In the genomic region with DNA sequence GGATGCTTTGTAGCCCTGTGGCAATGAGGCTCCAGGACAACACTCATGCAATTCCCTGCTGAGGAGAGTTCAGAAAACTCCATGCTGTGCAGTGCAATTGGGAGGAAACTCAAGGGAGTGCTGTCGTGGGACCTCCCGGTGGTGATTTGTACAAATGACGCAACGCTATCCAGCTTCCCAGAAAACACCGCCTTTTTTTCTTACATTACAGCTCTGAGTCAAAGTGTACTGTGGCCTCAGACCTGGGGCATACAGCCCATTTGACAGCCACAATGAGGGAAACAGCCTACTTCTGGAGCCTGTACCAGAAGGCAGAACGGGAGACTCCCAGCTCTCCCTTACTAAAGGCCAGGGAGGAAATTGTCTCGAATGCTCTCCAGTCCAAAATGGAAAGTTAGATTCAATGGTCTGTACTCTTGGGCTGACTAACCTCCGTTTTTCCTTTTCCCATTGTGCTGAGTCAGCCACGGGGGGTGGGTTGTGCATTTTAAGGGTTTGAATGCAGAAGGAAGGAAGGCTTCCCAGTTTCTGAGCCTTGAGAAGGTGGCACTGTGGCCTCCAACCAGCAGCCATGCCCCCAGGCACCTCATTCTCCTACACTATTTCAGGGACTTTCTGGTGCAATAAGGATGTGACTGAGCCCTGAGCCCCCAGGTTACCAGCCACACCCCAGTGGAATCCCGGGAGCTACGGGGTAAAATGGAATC, we compare ENCODE assay signal across 10 cellular contexts. TPM values are rescaled to one million over a fixed set of nuclear protein-coding genes. Genes with fewer than 3 reads are reported as not detected.
A peak's percentile ranks its signal among the peaks of the same experiment; 100 is the strongest.
DNase-seq lines count a peak whose midpoint lies in the region; ATAC-seq, FAIRE-seq and TF ChIP-seq lines count a peak whose summit lies in the region.
"Had no signal": no experiment of that assay in that cellular context is flagged by ENCODE, and none has a peak within 500 bp of the region (broad histone marks: within the 10 kb centered on the region; RNA-seq: fewer than 3 reads in every experiment).

No MANE protein-coding gene starts in this region.

- 0 out of 4 replicates have a peak overlapping the region, but pooled peaks of 1 of the 2 experiments have one; percentile 2 for H3K27ac ChIP-seq in SK-N-SH (ENCODE audit: low read depth in 2 of 2, low read length in 1 of 2)
- H3K27ac ChIP-seq in CD4-positive, alpha-beta memory T cell (ENCODE audit: low read depth, low read length), result no peak overlapping the region

- peaks cover 0 to 41% of the 10 kb centered on the region in 2 experiments; a peak in 2 of 4 replicates for H3K4me1 ChIP-seq in SK-N-SH (ENCODE audit: control insufficient read depth in 1 of 2, insufficient read depth in 2 of 2, low read depth in 1 of 2, low read length in 1 of 2)
- no peaks in the 10 kb centered on the region for H3K4me1 ChIP-seq in CD4-positive, alpha-beta memory T cell (ENCODE audit: insufficient read depth, low read length)

- no peaks in the 10 kb centered on the region for H3K36me3 Mint-ChIP-seq in CD4-positive, alpha-beta memory T cell

- no peaks in the 10 kb centered on the region for H3K79me2 ChIP-seq in SK-N-SH (ENCODE audit: insufficient read depth)

- H3K9me3 Mint-ChIP-seq in CD4-positive, alpha-beta memory T cell, result no peaks in the 10 kb centered on the region
- H3K9me3 Mint-ChIP-seq: activated naive CD4-positive, alpha-beta T cell treated with anti-CD3 and anti-CD28 coated beads for 36 hours had no signal

- no peak overlapping the region for H3K4me2 ChIP-seq in SK-N-SH

- no peak overlapping the region for H3K9ac ChIP-seq in SK-N-SH

- ATAC-seq in HG03097 (IDR thresholded peaks at IDR 0.05; ENCODE audit: low FRiP score, unreplicated experiment), result no peak

- peaks cover 7% of the 10 kb centered on the region; the same call in 1 of the 2 replicates for H3K27me3 ChIP-seq in SK-N-SH (ENCODE audit: insufficient read depth)
- peaks cover 11% of the 10 kb centered on the region for H3K27me3 ChIP-seq in CD4-positive, alpha-beta memory T cell (ENCODE audit: insufficient read depth, low read length)
- H3K27me3 ChIP-seq: transverse colon had no signal

- no peak overlapping the region for H3K4me3 Mint-ChIP-seq in CD4-positive, alpha-beta memory T cell
- H3K4me3 Mint-ChIP-seq: activated naive CD4-positive, alpha-beta T cell treated with anti-CD3 and anti-CD28 coated beads for 36 hours had no signal

- POLR2A ChIA-PET in SK-N-SH (lab: Yijun Ruan, JAX), result interaction anchor here (2.0 kb wide), 1 partner anchor 16 kb away, joined by 7 read pairs; the partner anchor contains the start of gene CYP1B1
- POLR2A ChIA-PET in CD4-positive, alpha-beta memory T cell (lab: Charles Lee; ENCODE audit: partially characterized antibody), result no interaction called here

- H3K9me2 ChIP-seq in SK-N-SH, result no peaks in the 10 kb centered on the region

- DNase-seq in EH (ENCODE audit: low read depth) (peak; percentile 14), SK-N-SH (peak; percentile 31), fibroblast of villous mesenchyme (ENCODE audit: low read depth) (peak; percentile 90), renal cortical epithelial cell (ENCODE audit: low read depth) (peak; percentile 81), GDM1 (lab: John Stamatoyannopoulos, UW) (no peak), D721Med (ENCODE audit: insufficient read length, low spot score) (no peak)
- DNase-seq in CD4-positive, alpha-beta memory T cell, result no peak
- DNase-seq: activated naive CD4-positive, alpha-beta T cell treated with anti-CD3 and anti-CD28 coated beads for 36 hours; transverse colon had no signal

- H3K27me3 Mint-ChIP-seq in CD4-positive, alpha-beta memory T cell, result peaks cover 22 to 35% of the 10 kb centered on the region in 2 donors

- TF ChIP-seq CTCF in SK-N-SH (IDR thresholded peaks at IDR 0.05), result no peak
- TF ChIP-seq CTCF in fibroblast of villous mesenchyme (IDR thresholded peaks at IDR 0.05; ENCODE audit: insufficient read depth, low read depth, low read length), result no peak
- TF ChIP-seq CTCF in D721Med (IDR thresholded peaks at IDR 0.05; ENCODE audit: insufficient read depth, missing control alignments), result no peak

- FAIRE-seq in D721Med (lab: Jason Lieb, UNC), result no peak

- TF ChIP-seq EP300 in SK-N-SH (IDR thresholded peaks at IDR 0.05; ENCODE audit: borderline replicate concordance in 1 of 2, low read depth in 1 of 2, low read length in 1 of 2), result no peak

- no peak overlapping the region for H2AFZ ChIP-seq in SK-N-SH (ENCODE audit: low read depth)

- CTCF ChIA-PET in SK-N-SH (lab: Yijun Ruan, JAX), result interaction anchor here (0.8 to 4.7 kb wide), 8 partner anchors 13 to 696 kb away, joined by 3 to 29 read pairs (median 6); partner anchors contain the start of gene CYP1B1
- CTCF ChIA-PET in CD4-positive, alpha-beta memory T cell (lab: Charles Lee; ENCODE audit: partially characterized antibody), result interaction anchor here (0.6 kb wide), 1 partner anchor 250 kb away, joined by 4 read pairs; no protein-coding TSS in a partner anchor

- WGBS in SK-N-SH (ENCODE audit: low lambda C conversion rate), result 82% methylated on average over 11 of the region's 11 CpGs

- TF ChIP-seq RAD21 in SK-N-SH (IDR thresholded peaks at IDR 0.05; ENCODE audit: low read length), result no peak

- no peaks in the 10 kb centered on the region for H3K9me3 ChIP-seq in SK-N-SH
- H3K9me3 ChIP-seq in CD4-positive, alpha-beta memory T cell (ENCODE audit: control insufficient read depth in 1 of 2, low read length in 2 of 2), result no peaks in the 10 kb centered on the region
- H3K9me3 ChIP-seq: transverse colon had no signal

- intact Hi-C loops in CD4-positive, alpha-beta memory T cell (cut with micrococcal nuclease), result no loop called here

- H3K4me3 ChIP-seq in SK-N-SH (ENCODE audit: low read depth in 2 of 2, low read length in 1 of 2), result no peak overlapping the region
- no peak overlapping the region for H3K4me3 ChIP-seq in fibroblast of villous mesenchyme (ENCODE audit: low read depth, low read length)
- H3K4me3 ChIP-seq in CD4-positive, alpha-beta memory T cell (ENCODE audit: low read length in 2 of 2), result no peak overlapping the region
- H3K4me3 ChIP-seq: transverse colon had no signal

- no peak overlapping the region for H3K27ac Mint-ChIP-seq in CD4-positive, alpha-beta memory T cell
- H3K27ac Mint-ChIP-seq: activated naive CD4-positive, alpha-beta T cell treated with anti-CD3 and anti-CD28 coated beads for 36 hours had no signal

- no peaks in the 10 kb centered on the region for H3F3A ChIP-seq in SK-N-SH (replicated peaks; ENCODE audit: insufficient read depth)

- H4K20me1 ChIP-seq in SK-N-SH (ENCODE audit: insufficient read depth), result no peaks in the 10 kb centered on the region

- H3K4me1 Mint-ChIP-seq in CD4-positive, alpha-beta memory T cell, result peaks cover 0 to 4% (median 0%) of the 10 kb centered on the region in 4 donors

- H3K36me3 ChIP-seq in SK-N-SH (replicated peaks in 1 of 2; ENCODE audit: control insufficient read depth in 1 of 2, insufficient read depth in 2 of 2, low read length in 1 of 2), result no peaks in the 10 kb centered on the region
- no peaks in the 10 kb centered on the region for H3K36me3 ChIP-seq in CD4-positive, alpha-beta memory T cell (ENCODE audit: insufficient read depth, low read length)
- H3K36me3 ChIP-seq: transverse colon had no signal

TF ChIP-seq in SK-N-SH, 30 proteins besides CTCF, POLR2A, EP300 and RAD21:
- TF ChIP-seq CHD2 (IDR thresholded peaks at IDR 0.05; ENCODE audit: low read length, partially characterized antibody), result no peak
- TF ChIP-seq, protein P1, sequence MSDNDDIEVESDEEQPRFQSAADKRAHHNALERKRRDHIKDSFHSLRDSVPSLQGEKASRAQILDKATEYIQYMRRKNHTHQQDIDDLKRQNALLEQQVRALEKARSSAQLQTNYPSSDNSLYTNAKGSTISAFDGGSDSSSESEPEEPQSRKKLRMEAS (IDR thresholded peaks at IDR 0.05; ENCODE audit: low read depth), result no peak
- TF ChIP-seq, protein P2, sequence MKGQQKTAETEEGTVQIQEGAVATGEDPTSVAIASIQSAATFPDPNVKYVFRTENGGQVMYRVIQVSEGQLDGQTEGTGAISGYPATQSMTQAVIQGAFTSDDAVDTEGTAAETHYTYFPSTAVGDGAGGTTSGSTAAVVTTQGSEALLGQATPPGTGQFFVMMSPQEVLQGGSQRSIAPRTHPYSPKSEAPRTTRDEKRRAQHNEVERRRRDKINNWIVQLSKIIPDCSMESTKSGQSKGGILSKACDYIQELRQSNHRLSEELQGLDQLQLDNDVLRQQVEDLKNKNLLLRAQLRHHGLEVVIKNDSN (IDR thresholded peaks at IDR 0.05; ENCODE audit: borderline replicate concordance, low read depth), result no peak
- no peak for TF ChIP-seq TEAD4 (IDR thresholded peaks at IDR 0.05; ENCODE audit: borderline replicate concordance, insufficient read depth)
- TF ChIP-seq EZH2phosphoT487 (IDR thresholded peaks at IDR 0.05; ENCODE audit: borderline replicate concordance, low read depth), result no peak
- no peak for TF ChIP-seq GATA2 (CRISPR knock-in tag; IDR thresholded peaks at IDR 0.05)
- no peak for TF ChIP-seq RCOR1 (IDR thresholded peaks at IDR 0.05; ENCODE audit: low read length)
- no peak for TF ChIP-seq FOXJ3 (CRISPR knock-in tag; IDR thresholded peaks at IDR 0.05)
- no peak for TF ChIP-seq MXI1 (IDR thresholded peaks at IDR 0.05; ENCODE audit: low read depth, low read length)

RNA-seq across cellular contexts. Expression of gene CYP1B1, which starts 16.4 kb away (rescaled TPM):
- 0.08 and 0.20 TPM in 2 replicates for polyA plus RNA-seq in SK-N-SH (2012; rRNA removed)
- 0.10 and 0.12 TPM in 2 replicates for polyA plus RNA-seq in SK-N-SH (2012; cell fraction: cytosol; rRNA removed)
- polyA plus RNA-seq in SK-N-SH (2012; cell fraction: nucleus; rRNA removed), result 0.06 and 0.18 TPM in 2 replicates
- total RNA-seq in fibroblast of villous mesenchyme (6.5 and 9.3 TPM in 2 replicates), renal cortical epithelial cell (18.9 and 422 TPM in 2 replicates)
- 1 to 10 TPM; 5.8 to 6.4 TPM for total RNA-seq in CD4-positive, alpha-beta memory T cell
- polyA plus RNA-seq in CD4-positive, alpha-beta memory T cell, result under 1 TPM in 1 of 2 donors, not detected in 1; 0.04 TPM

Comparison
In these comparisons a context has a peak if more than half of its experiments do, and no peak if none do; other contexts are left out.
1. DNase-seq: peak in EH (single experiment), SK-N-SH (single experiment), fibroblast of villous mesenchyme (single experiment) and renal cortical epithelial cell (single experiment); none in GDM1 (single experiment), D721Med (single experiment) and CD4-positive, alpha-beta memory T cell (0 of 5).